Comparison of ENCODE assay signal across 31 cellular contexts in the genomic region with DNA sequence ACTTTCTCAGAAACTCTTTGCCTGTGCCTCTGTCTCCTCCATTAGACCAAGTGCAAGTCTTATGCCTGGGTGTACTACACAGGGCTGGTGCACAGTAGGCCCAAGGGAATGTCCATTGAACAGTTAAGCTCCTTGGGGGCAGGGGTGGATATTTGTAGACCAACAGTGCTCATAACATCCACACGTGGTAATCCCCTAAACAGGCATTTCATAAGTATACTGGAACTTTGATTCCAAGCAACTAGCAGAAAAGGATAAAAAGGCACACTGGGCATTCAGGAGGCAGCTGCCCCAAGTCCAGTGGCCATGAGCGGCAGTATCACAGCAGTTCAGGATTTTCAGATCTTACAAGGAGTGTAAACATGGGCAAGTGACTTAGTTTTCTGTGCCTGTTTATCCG. TPM values are rescaled to one million over a fixed set of nuclear protein-coding genes. Genes with fewer than 3 reads are reported as not detected.
DNase-seq lines count a peak whose midpoint lies in the region; ATAC-seq and TF ChIP-seq lines count a peak whose summit lies in the region.
"Had no signal": no experiment of that assay in that cellular context is flagged by ENCODE, and none has a peak within 500 bp of the region (broad histone marks: within the 10 kb centered on the region; RNA-seq: fewer than 3 reads in every experiment).

No MANE protein-coding gene starts in this region.

- H3K27ac Mint-ChIP-seq in activated naive CD4-positive, alpha-beta T cell treated with anti-CD3 and anti-CD28 coated beads, Interleukin-2, amount 50 U/mL, for 72 hours: no peak overlapping the region
- H3K27ac Mint-ChIP-seq: activated T-cell treated with anti-CD3 and anti-CD28 coated beads, Interleukin-2, amount 50 U/mL, for 24 hours; CD8-positive, alpha-beta memory T cell; T-helper 17 cell had no signal

- H3K9me3 ChIP-seq in right cardiac atrium (ENCODE audit: control insufficient read depth, low read length) (no peaks in the 10 kb centered on the region), liver (ENCODE audit: control insufficient read depth in 4 of 4, low read length in 3 of 4) (no peaks in the 10 kb centered on the region), stomach (no peaks in the 10 kb centered on the region)
- H3K9me3 ChIP-seq: BE2C, esophagus squamous epithelium had no signal

- H3K4me3 ChIP-seq in right cardiac atrium (ENCODE audit: low read length) (no peak overlapping the region), liver (ENCODE audit: low read depth in 1 of 3, low read length in 3 of 3) (no peak overlapping the region), stomach (no peak overlapping the region)
- H3K4me3 ChIP-seq: esophagus squamous epithelium, GM12878, PC-9 had no signal

- H3K4me1 ChIP-seq in right cardiac atrium (ENCODE audit: control insufficient read depth, insufficient read depth, low read length): peaks cover 46% of the 10 kb centered on the region
- H3K4me1 ChIP-seq in liver (ENCODE audit: control insufficient read depth in 4 of 4, insufficient read depth in 4 of 4, low read length in 3 of 4): peaks cover 15 to 59% (median 34%) of the 10 kb centered on the region in 4 donors
- H3K4me1 ChIP-seq in stomach: peaks cover 0 to 67% (median 19%) of the 10 kb centered on the region in 4 donors
- H3K4me1 ChIP-seq: BE2C had no signal

- TF ChIP-seq EP300 in stomach (IDR thresholded peaks at IDR 0.05): no peak

- H3K27ac ChIP-seq in right cardiac atrium (ENCODE audit: low read length) (peak overlapping the region; percentile 62), liver (ENCODE audit: low read depth in 1 of 2, low read length in 2 of 2) (peak overlapping the region; percentile 87 to 89), stomach (peak overlapping the region in 4 of 5 donors; percentile 45 to 64 (median 57))
- H3K27ac ChIP-seq: foreskin keratinocyte, PC-9 had no signal

- TF ChIP-seq POLR2A in stomach (IDR thresholded peaks at IDR 0.05): no peak

- ATAC-seq in right cardiac atrium (no peak), GM19023 (IDR thresholded peaks at IDR 0.05; ENCODE audit: unreplicated experiment) (no peak)
- ATAC-seq in activated naive CD4-positive, alpha-beta T cell treated with anti-CD3 and anti-CD28 coated beads, Interleukin-2, amount 50 U/mL, for 72 hours: no peak
- ATAC-seq: foreskin keratinocyte, GM12878, left colon, sciatic nerve, T-helper 17 cell had no signal

- WGBS in right cardiac atrium: 74% methylated on average over 3 of the region's 3 CpGs
- 36% methylated on average over 3 of the region's 3 CpGs for WGBS in liver
- WGBS in stomach, 5 donors: 82 to 85% (median 84%) methylated on average over 3 of the region's 3 CpGs

- H3K36me3 Mint-ChIP-seq in activated naive CD4-positive, alpha-beta T cell treated with anti-CD3 and anti-CD28 coated beads, Interleukin-2, amount 50 U/mL, for 72 hours: no peaks in the 10 kb centered on the region
- H3K36me3 Mint-ChIP-seq: CD8-positive, alpha-beta memory T cell had no signal

- in situ Hi-C loops in GM13976 (cut with MboI; ENCODE audit: low sequenced_read_pairs, unreplicated experiment): no loop called here

- DNase-seq in right cardiac atrium (no peak), cardiac septum (ENCODE audit: low spot score) (no peak), stomach (no peak), GM13976 (ENCODE audit: low spot score) (no peak), NCI-H1436 (lab: John Stamatoyannopoulos, UW) (no peak)
- no peak for DNase-seq in activated naive CD4-positive, alpha-beta T cell treated with anti-CD3 and anti-CD28 coated beads, Interleukin-2, amount 50 U/mL, for 72 hours (ENCODE audit: low spot score in 2 of 2)
- DNase-seq: activated CD4-positive, CD25-positive, alpha-beta regulatory T cell; activated effector memory CD4-positive, alpha-beta T cell treated with anti-CD3 and anti-CD28 coated beads, Interleukin-2, amount 50 U/mL, for 16 hours; activated T-cell treated with anti-CD3 and anti-CD28 coated beads, Interleukin-2, amount 50 U/mL, for 24 hours; BE2C; CD8-positive, alpha-beta memory T cell; dermis blood vessel endothelial cell; DMS153; esophagus squamous epithelium; foreskin keratinocyte; H9; KBM-7; left colon; NCI-H1105 treated with DMSO at 0.1 percent for 48 hours; NCI-H2081; NCI-H2227 treated with DMSO at 0.1 percent for 48 hours; NCI-H69; PC-9; SHP77; stimulated activated CD4-positive, alpha-beta T cell treated with anti-CD3 and anti-CD28 coated beads, Interleukin-4, amount 100 ng/mL, for 1 hour; T-helper 17 cell had no signal

- peak; percentile 7 to 56 for TF ChIP-seq RAD21 in liver (IDR thresholded peaks at IDR 0.05)

- no peak overlapping the region for H3K9ac ChIP-seq in liver (ENCODE audit: low read depth in 1 of 2, low read length in 2 of 2)

- intact Hi-C loops in right cardiac atrium (cut with DNase I) (loop anchor here in 1 of 4 donors (10.0 kb wide), 1 partner anchor 157 kb away; no protein-coding TSS in a partner anchor), cardiac septum (cut with DNase I) (loop anchor here (5.0 kb wide), 1 partner anchor 155 kb away; no protein-coding TSS in a partner anchor), stomach (cut with DNase I; ENCODE audit: low total_unique reads) (no loop called here)

- H3K36me3 ChIP-seq in liver (ENCODE audit: control insufficient read depth in 4 of 4, insufficient read depth in 3 of 4, low read depth in 1 of 4, low read length in 3 of 4): no peaks in the 10 kb centered on the region
- no peaks in the 10 kb centered on the region for H3K36me3 ChIP-seq in stomach
- H3K36me3 ChIP-seq: BE2C, esophagus squamous epithelium had no signal

- H3K9me3 Mint-ChIP-seq in activated naive CD4-positive, alpha-beta T cell treated with anti-CD3 and anti-CD28 coated beads, Interleukin-2, amount 50 U/mL, for 72 hours: no peaks in the 10 kb centered on the region
- H3K9me3 Mint-ChIP-seq: activated T-cell treated with anti-CD3 and anti-CD28 coated beads, Interleukin-2, amount 50 U/mL, for 24 hours; CD8-positive, alpha-beta memory T cell; central memory CD8-positive, alpha-beta T cell; H9 had no signal

- TF ChIP-seq CTCF in liver (IDR thresholded peaks at IDR 0.05; ENCODE audit: low read depth, low read length, missing input control): no peak
- TF ChIP-seq CTCF in stomach (IDR thresholded peaks at IDR 0.05): no peak
- no peak for TF ChIP-seq CTCF in GM13976 (IDR thresholded peaks at IDR 0.05; ENCODE audit: borderline replicate concordance, control extremely low read depth, extremely low read depth, insufficient read depth, missing control alignments)

- no peaks in the 10 kb centered on the region for H3K27me3 ChIP-seq in right cardiac atrium (ENCODE audit: control insufficient read depth, insufficient read depth)
- no peaks in the 10 kb centered on the region for H3K27me3 ChIP-seq in liver (ENCODE audit: control insufficient read depth in 4 of 4, insufficient read depth in 4 of 4, low read length in 3 of 4)
- no peaks in the 10 kb centered on the region for H3K27me3 ChIP-seq in stomach
- H3K27me3 ChIP-seq: BE2C, foreskin keratinocyte had no signal

TF ChIP-seq in liver, 16 proteins besides CTCF, POLR2A, EP300 and RAD21 (continues in another document):
- TF ChIP-seq SP1 (IDR thresholded peaks at IDR 0.05): no peak
- TF ChIP-seq TAF1 (conservative IDR thresholded peaks at IDR 0.05): no peak
- no peak for TF ChIP-seq NR2F2 (IDR thresholded peaks at IDR 0.05)
- TF ChIP-seq, protein P1, sequence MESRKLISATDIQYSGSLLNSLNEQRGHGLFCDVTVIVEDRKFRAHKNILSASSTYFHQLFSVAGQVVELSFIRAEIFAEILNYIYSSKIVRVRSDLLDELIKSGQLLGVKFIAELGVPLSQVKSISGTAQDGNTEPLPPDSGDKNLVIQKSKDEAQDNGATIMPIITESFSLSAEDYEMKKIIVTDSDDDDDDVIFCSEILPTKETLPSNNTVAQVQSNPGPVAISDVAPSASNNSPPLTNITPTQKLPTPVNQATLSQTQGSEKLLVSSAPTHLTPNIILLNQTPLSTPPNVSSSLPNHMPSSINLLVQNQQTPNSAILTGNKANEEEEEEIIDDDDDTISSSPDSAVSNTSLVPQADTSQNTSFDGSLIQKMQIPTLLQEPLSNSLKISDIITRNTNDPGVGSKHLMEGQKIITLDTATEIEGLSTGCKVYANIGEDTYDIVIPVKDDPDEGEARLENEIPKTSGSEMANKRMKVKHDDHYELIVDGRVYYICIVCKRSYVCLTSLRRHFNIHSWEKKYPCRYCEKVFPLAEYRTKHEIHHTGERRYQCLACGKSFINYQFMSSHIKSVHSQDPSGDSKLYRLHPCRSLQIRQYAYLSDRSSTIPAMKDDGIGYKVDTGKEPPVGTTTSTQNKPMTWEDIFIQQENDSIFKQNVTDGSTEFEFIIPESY (IDR thresholded peaks at IDR 0.05): peak; percentile 58
- TF ChIP-seq HNF4G (IDR thresholded peaks at IDR 0.05): no peak
- TF ChIP-seq YY1 (IDR thresholded peaks at IDR 0.05): peak; percentile 85
- TF ChIP-seq, protein P2, sequence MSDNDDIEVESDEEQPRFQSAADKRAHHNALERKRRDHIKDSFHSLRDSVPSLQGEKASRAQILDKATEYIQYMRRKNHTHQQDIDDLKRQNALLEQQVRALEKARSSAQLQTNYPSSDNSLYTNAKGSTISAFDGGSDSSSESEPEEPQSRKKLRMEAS (IDR thresholded peaks at IDR 0.05): peak; percentile 61
- TF ChIP-seq FOXA2 (IDR thresholded peaks at IDR 0.05): peak; percentile 70
- TF ChIP-seq FOXA1 (IDR thresholded peaks at IDR 0.05): peak; percentile 77
- TF ChIP-seq EGR1 (IDR thresholded peaks at IDR 0.05; ENCODE audit: low read depth in 2 of 2): no peak
- TF ChIP-seq JUND (IDR thresholded peaks at IDR 0.05): peak in 1 of 2 donors; percentile 85
- peak; percentile 22 to 94 for TF ChIP-seq HNF4A (conservative IDR thresholded peaks at IDR 0.05)
- TF ChIP-seq ATF3 (IDR thresholded peaks at IDR 0.05): no peak
- no peak for TF ChIP-seq GABPA (IDR thresholded peaks at IDR 0.05 in 1 of 2, conservative IDR thresholded peaks at IDR 0.05 in 1 of 2)
- peak in 1 of 2 donors; percentile 92 for TF ChIP-seq RXRA (IDR thresholded peaks at IDR 0.05)

RNA-seq across cellular contexts. Expression of gene NUAK1, which starts 16.8 kb away (rescaled TPM):
- total RNA-seq in right cardiac atrium: 10 to 100 TPM; 20.1 to 30.2 (median 23.7) TPM
- polyA plus RNA-seq in right cardiac atrium: 10.0 TPM
- total RNA-seq in cardiac septum: 66.8 TPM
- 1 to 10 TPM; 3.6 to 9.3 TPM for total RNA-seq in liver
- 1 to 10 TPM; 2.5 to 4.1 TPM for polyA plus RNA-seq in liver
- total RNA-seq in stomach: 10 to 100 TPM in 3 of 5 donors, 1 to 10 TPM in 1, under 1 TPM in 1; 0.58 to 79.0 (median 11.7) TPM
- 1 to 10 TPM in 2 of 3 donors, under 1 TPM in 1; 0.80 to 2.6 (median 2.4) TPM for polyA plus RNA-seq in stomach
- total RNA-seq in activated naive CD4-positive, alpha-beta T cell treated with anti-CD3 and anti-CD28 coated beads, Interleukin-2, amount 50 U/mL, for 72 hours: not detected
- total RNA-seq: CD8-positive, alpha-beta memory T cell had no signal
